26 cellular contexts compared by ENCODE assay signal in the genomic region with DNA sequence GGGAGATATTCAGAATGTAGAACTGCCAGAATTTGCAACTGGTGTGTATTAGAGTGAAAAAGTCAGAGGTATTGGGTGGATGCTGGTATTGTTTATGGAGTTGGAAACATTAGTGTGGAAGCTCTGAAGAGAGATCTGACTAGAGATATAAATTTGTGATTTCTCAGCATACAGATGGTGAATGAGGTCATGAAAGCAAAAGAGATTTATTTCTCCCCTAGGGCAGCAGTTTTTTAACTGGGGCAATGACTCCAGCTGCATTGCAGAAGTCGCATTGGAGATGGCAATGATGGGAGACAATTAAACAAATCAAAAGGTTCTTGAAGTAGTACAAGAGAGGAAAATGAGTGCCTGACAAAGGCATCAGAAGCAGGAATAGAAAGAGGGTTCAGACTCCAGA.
"Had no signal": no experiment of that assay in that cellular context is flagged by ENCODE, and none has a peak within 500 bp of the region (broad histone marks: within the 10 kb centered on the region; RNA-seq: fewer than 3 reads in every experiment).

No MANE protein-coding gene starts in this region.

- ATAC-seq: activated CD4-positive, alpha-beta T cell treated with anti-CD3 and anti-CD28 coated beads for 36 hours; activated CD8-positive, alpha-beta T cell treated with anti-CD3 and anti-CD28 coated beads, Interleukin-2, amount 10 ng/mL, durations not matched to agents 7 days and 5 days; activated T-cell treated with anti-CD3 and anti-CD28 coated beads, Interleukin-2, amount 50 U/mL, for 72 hours; effector memory CD8-positive, alpha-beta T cell; gastroesophageal sphincter; heart right ventricle had no signal

- DNase-seq: activated CD4-positive, alpha-beta memory T cell treated with anti-CD3 and anti-CD28 coated beads for 36 hours; activated CD4-positive, alpha-beta T cell treated with anti-CD3 and anti-CD28 coated beads for 36 hours; activated CD4-positive, alpha-beta T cell treated with anti-CD3 and anti-CD28 coated beads, Interleukin-2, amount 10 ng/mL, durations not matched to agents 24 days and 14 days; activated CD4-positive, CD25-positive, alpha-beta regulatory T cell; activated CD4-positive, CD25-positive, alpha-beta regulatory T cell treated with anti-CD3 and anti-CD28 coated beads, Interleukin-2, amount 50 U/mL, for 72 hours; activated CD8-positive, alpha-beta memory T cell treated with anti-CD3 and anti-CD28 coated beads, Interleukin-2, amount 50 U/mL, for 48 hours; activated CD8-positive, alpha-beta T cell treated with anti-CD3 and anti-CD28 coated beads, Interleukin-2, amount 10 ng/mL, durations not matched to agents 7 days and 5 days; activated effector memory CD4-positive, alpha-beta T cell treated with Interleukin-2 at 50 U/mL for 16 hours; activated gamma-delta T cell treated with Interleukin-2 at 50 U/mL for 16 hours; activated naive CD4-positive, alpha-beta T cell treated with anti-CD3 and anti-CD28 coated beads, Interleukin-2, amount 50 U/mL, for 16 hours; activated naive CD4-positive, alpha-beta T cell treated with Interleukin-2 at 50 U/mL for 16 hours; activated T-cell treated with anti-CD3 and anti-CD28 coated beads for 4 hours; activated T-cell treated with anti-CD3 and anti-CD28 coated beads, Interleukin-2, amount 50 U/mL, for 24 hours; activated T-cell treated with anti-CD3 and anti-CD28 coated beads, Interleukin-2, amount 50 U/mL, for 72 hours; amniotic stem cell; anterior cingulate cortex; brain microvascular endothelial cell; caudate nucleus; cortex of kidney; dermis blood vessel endothelial cell; effector CD4-positive, alpha-beta T cell; effector memory CD8-positive, alpha-beta T cell; erythroblast; foreskin melanocyte; heart right ventricle had no signal
